Comparison of ENCODE assay signal across 18 cellular contexts in the genomic region with DNA sequence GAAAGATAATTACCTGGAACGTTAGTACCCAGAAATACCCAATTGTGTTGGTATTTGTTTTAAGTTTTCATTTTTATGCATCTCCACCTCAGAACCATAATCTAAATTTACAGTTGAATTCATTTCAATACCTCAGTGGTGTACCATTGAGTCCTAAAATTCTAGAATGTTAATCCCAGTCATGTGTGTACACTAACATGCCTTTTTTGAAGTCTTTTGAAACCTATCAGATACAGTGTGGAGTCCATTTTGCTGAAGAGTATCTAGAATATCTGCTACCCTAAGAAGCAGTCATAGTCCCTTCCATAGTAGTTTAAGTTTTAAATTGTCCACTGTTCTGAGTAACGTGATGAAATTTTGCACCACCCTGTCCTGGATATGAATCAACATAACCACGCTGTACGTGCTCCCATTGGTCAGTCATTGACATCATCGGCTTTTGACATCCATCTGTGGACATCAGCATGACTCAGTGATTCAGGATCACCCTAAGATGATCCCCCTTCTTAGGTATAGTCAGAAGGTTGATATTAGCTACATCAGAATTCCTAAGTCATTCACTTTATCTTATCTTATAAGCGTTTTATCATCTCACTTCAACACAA. TPM values are rescaled to one million over a fixed set of nuclear protein-coding genes. Genes with fewer than 3 reads are reported as not detected.
DNase-seq lines count a peak whose midpoint lies in the region; ATAC-seq, FAIRE-seq and TF ChIP-seq lines count a peak whose summit lies in the region.
"Had no signal": no experiment of that assay in that cellular context is flagged by ENCODE, and none has a peak within 500 bp of the region (broad histone marks: within the 10 kb centered on the region; RNA-seq: fewer than 3 reads in every experiment).

No MANE protein-coding gene starts in this region.

- H3K56ac ChIP-seq in H9 (ENCODE audit: insufficient read length, low read depth, low read length) = no peak overlapping the region

- no peak overlapping the region for H4K91ac ChIP-seq in H9 (ENCODE audit: insufficient read length, low read depth, low read length)

- H3K27me3 ChIP-seq in H9 (ENCODE audit: insufficient read depth, low read length) = no peaks in the 10 kb centered on the region
- H3K27me3 ChIP-seq: colonic mucosa, SJCRH30, tibial artery had no signal

- H4K20me1 ChIP-seq in H9 (ENCODE audit: control insufficient read depth, insufficient read depth, insufficient read length) = no peaks in the 10 kb centered on the region

- H3K4me2 ChIP-seq in A549 (no peak overlapping the region; the same call in 2 of the 3 replicates), H9 (ENCODE audit: insufficient read depth, insufficient read length, low read length) (no peak overlapping the region)

- no peak overlapping the region for H4K5ac ChIP-seq in H9 (ENCODE audit: insufficient read length, low read depth, low read length)

- FAIRE-seq in A549 (lab: Jason Lieb, UNC) = no peak
- no peak for FAIRE-seq in D721Med (lab: Jason Lieb, UNC)
- FAIRE-seq: HepG2 had no signal

- CTCF ChIA-PET in A549 (lab: Yijun Ruan, JAX) = interaction anchor here (1.4 kb wide), 2 partner anchors 241 to 318 kb away, joined by 3 to 5 read pairs; no protein-coding TSS in a partner anchor

- H3K4me1 ChIP-seq in A549 = peaks cover 11% of the 10 kb centered on the region; the same call in 2 of the 3 replicates
- no peaks in the 10 kb centered on the region for H3K4me1 ChIP-seq in H9 (ENCODE audit: insufficient read depth, low read length)
- H3K4me1 ChIP-seq: colonic mucosa, SJCRH30 had no signal

- H2AFZ ChIP-seq in H9 (ENCODE audit: low read length) = no peak overlapping the region

- DNase-seq in A549 (ENCODE audit: low read depth in 1 of 2, low spot score in 1 of 2) = peak in 1 of 2 experiments; percentile 79
- no peak for DNase-seq in H9
- peak; percentile 28 for DNase-seq in astrocyte of the spinal cord (ENCODE audit: low read depth, low spot score)
- peak; percentile 21 to 46 for DNase-seq in foreskin fibroblast
- DNase-seq in glutamatergic neuron = no peak
- no peak for DNase-seq in NCI-H187 treated with DMSO at 0.1 percent for 48 hours (lab: John Stamatoyannopoulos, UW)
- DNase-seq in D721Med (ENCODE audit: insufficient read length, low spot score) = no peak
- DNase-seq: activated CD4-positive, alpha-beta T cell treated with anti-CD3 and anti-CD28 coated beads, Interleukin-2, amount 10 ng/mL, durations not matched to agents 7 days and 5 days; colonic mucosa; DMS 273 treated with DMSO at 0.1 percent for 48 hours; natural killer cell; SJCRH30; stimulated activated CD8-positive, alpha-beta memory T cell treated with anti-CD3 and anti-CD28 coated beads, Interleukin-4, amount 100 ng/mL, for 48 hours; T-helper 9 cell; tibial artery had no signal

- no peak for TF ChIP-seq POLR2A in A549 (IDR thresholded peaks at IDR 0.05; ENCODE audit: low read length)

- H3K4me3 ChIP-seq in A549 (no peak overlapping the region), astrocyte of the spinal cord (ENCODE audit: low read depth, low read length) (no peak overlapping the region), foreskin fibroblast (ENCODE audit: low read depth in 1 of 2, low read length in 2 of 2) (no peak overlapping the region)
- H3K4me3 ChIP-seq: colonic mucosa, HAP-1, SJCRH30, tibial artery had no signal

- H3K27ac Mint-ChIP-seq in H9 (peak overlapping the region in 2 of 3 experiments; percentile 49 to 70; a peak in 2 of 7 replicates), glutamatergic neuron (ENCODE audit: unreplicated experiment) (no peak overlapping the region)
- H3K27ac Mint-ChIP-seq: activated CD4-positive, alpha-beta T cell treated with anti-CD3 and anti-CD28 coated beads, Interleukin-2, amount 10 ng/mL, durations not matched to agents 7 days and 5 days; natural killer cell had no signal

- no peak overlapping the region for H2AK5ac ChIP-seq in H9 (ENCODE audit: insufficient read length, low read length)

- peak; percentile 50 to 83; a peak in 5 of 6 replicates for ATAC-seq in A549
- ATAC-seq in GM21786 (IDR thresholded peaks at IDR 0.05; ENCODE audit: unreplicated experiment) = no peak
- ATAC-seq: HepG2 had no signal

- no peaks in the 10 kb centered on the region for H3K27me3 Mint-ChIP-seq in H9 (ENCODE audit: low read depth)
- H3K27me3 Mint-ChIP-seq in glutamatergic neuron (ENCODE audit: unreplicated experiment) = no peaks in the 10 kb centered on the region
- H3K27me3 Mint-ChIP-seq: activated CD4-positive, alpha-beta T cell treated with anti-CD3 and anti-CD28 coated beads, Interleukin-2, amount 10 ng/mL, durations not matched to agents 7 days and 5 days had no signal

- POLR2A ChIA-PET in A549 (lab: Yijun Ruan, JAX) = no interaction called here

- H3K79me2 ChIP-seq in H9 (ENCODE audit: insufficient read depth, low read length) = peaks cover 5% of the 10 kb centered on the region; the same call in 1 of the 2 replicates

- in situ Hi-C loops in astrocyte of the spinal cord (cut with HindIII; ENCODE audit: low sequenced_read_pairs) = no loop called here

- no peak overlapping the region for H3K18ac ChIP-seq in H9 (ENCODE audit: insufficient read length, low read depth, low read length)

- no peaks in the 10 kb centered on the region for H3K9me3 ChIP-seq in A549
- H3K9me3 ChIP-seq in H9 (ENCODE audit: control insufficient read depth, low read depth, low read length) = no peaks in the 10 kb centered on the region
- H3K9me3 ChIP-seq: colonic mucosa, HAP-1, SJCRH30, tibial artery had no signal

- H2BK12ac ChIP-seq in H9 (ENCODE audit: insufficient read length, low read depth, low read length) = no peak overlapping the region

- no peak overlapping the region for H2BK120ac ChIP-seq in H9 (ENCODE audit: low read depth, low read length, poor library complexity, severe bottlenecking)

- H3K4ac ChIP-seq in H9 (ENCODE audit: low read depth, low read length) = no peak overlapping the region

- H3K4me3 Mint-ChIP-seq in H9 = no peak overlapping the region
- no peak overlapping the region for H3K4me3 Mint-ChIP-seq in glutamatergic neuron (ENCODE audit: unreplicated experiment)
- H3K4me3 Mint-ChIP-seq: activated CD4-positive, alpha-beta T cell treated with anti-CD3 and anti-CD28 coated beads, Interleukin-2, amount 10 ng/mL, durations not matched to agents 7 days and 5 days; natural killer cell had no signal

- H3K9me3 Mint-ChIP-seq in H9 = no peaks in the 10 kb centered on the region
- no peaks in the 10 kb centered on the region for H3K9me3 Mint-ChIP-seq in glutamatergic neuron (ENCODE audit: unreplicated experiment)
- H3K9me3 Mint-ChIP-seq: activated CD4-positive, alpha-beta T cell treated with anti-CD3 and anti-CD28 coated beads, Interleukin-2, amount 10 ng/mL, durations not matched to agents 7 days and 5 days; natural killer cell had no signal

- H3K23me2 ChIP-seq in H9 (ENCODE audit: insufficient read length, low read depth, low read length, poor library complexity, severe bottlenecking) = no peaks in the 10 kb centered on the region

- no peak overlapping the region for H3T11ph ChIP-seq in H9 (ENCODE audit: low read length)

- no peak overlapping the region for H2BK5ac ChIP-seq in H9 (ENCODE audit: insufficient read length, low read length)

- H3K79me1 ChIP-seq in H9 (ENCODE audit: insufficient read depth, low read depth, low read length, poor library complexity, severe bottlenecking) = peaks cover 15% of the 10 kb centered on the region

- H3K14ac ChIP-seq in H9 (ENCODE audit: insufficient read depth, low read length) = no peak overlapping the region

- no peak for TF ChIP-seq EP300 in A549 (IDR thresholded peaks at IDR 0.05)

- no peak overlapping the region for H3K23ac ChIP-seq in H9 (ENCODE audit: insufficient read length, low read depth, low read length)

- no peak for TF ChIP-seq RAD21 in A549 (conservative IDR thresholded peaks at IDR 0.05 in 1 of 2, IDR thresholded peaks at IDR 0.05 in 1 of 2)

- 70% methylated on average over 6 of the region's 6 CpGs for WGBS in A549 (ENCODE audit: missing lambda C conversion rate)
- no CpG with 5 or more reads among the region's 6 CpGs for WGBS in H9 (ENCODE audit: extremely low coverage, insufficient read length, low lambda C conversion rate)

- no peak overlapping the region for H2BK20ac ChIP-seq in H9 (ENCODE audit: low read depth, low read length, poor library complexity, severe bottlenecking)

- H4K8ac ChIP-seq in H9 (replicated peaks; ENCODE audit: insufficient read length, low read depth, low read length) = no peak overlapping the region

- TF ChIP-seq CTCF in A549 (IDR thresholded peaks at IDR 0.05) = no peak
- no peak for TF ChIP-seq CTCF in H9 (conservative IDR thresholded peaks at IDR 0.05)
- no peak for TF ChIP-seq CTCF in astrocyte of the spinal cord (IDR thresholded peaks at IDR 0.05; ENCODE audit: low read depth, low read length)
- TF ChIP-seq CTCF in foreskin fibroblast (IDR thresholded peaks at IDR 0.05; ENCODE audit: low read depth, low read length) = no peak
- TF ChIP-seq CTCF in glutamatergic neuron (IDR thresholded peaks at IDR 0.05; ENCODE audit: partially characterized antibody, unreplicated experiment) = no peak
- TF ChIP-seq CTCF in D721Med (IDR thresholded peaks at IDR 0.05; ENCODE audit: insufficient read depth, missing control alignments) = no peak

- H3K4me1 Mint-ChIP-seq in H9 (no peaks in the 10 kb centered on the region), glutamatergic neuron (ENCODE audit: low read depth, unreplicated experiment) (no peaks in the 10 kb centered on the region)

- H2BK15ac ChIP-seq in H9 (ENCODE audit: low read depth, low read length) = no peak overlapping the region

- H3K36me3 Mint-ChIP-seq in H9 (ENCODE audit: insufficient read depth in 1 of 3, low read depth in 3 of 3) (peaks cover 0 to 38% (median 24%) of the 10 kb centered on the region in 3 experiments; a peak in 6 of 7 replicates), glutamatergic neuron (ENCODE audit: unreplicated experiment) (no peaks in the 10 kb centered on the region)
- H3K36me3 Mint-ChIP-seq: natural killer cell had no signal

- H3K27ac ChIP-seq in A549 (no peak overlapping the region), H9 (ENCODE audit: insufficient read length, low read depth, low read length) (no peak overlapping the region)
- H3K27ac ChIP-seq: colonic mucosa, SJCRH30, tibial artery had no signal

- no peak overlapping the region for H3K9ac ChIP-seq in H9 (ENCODE audit: extremely low read depth, insufficient read length, low read length)

RNA-seq across cellular contexts. Expression of gene ASH1L, which starts 7.5 kb away (rescaled TPM):
- polyA plus RNA-seq in A549 (2011; rRNA removed) = 32.8 and 32.9 TPM in 2 replicates
- 10.3 and 11.6 TPM in 2 replicates for polyA plus RNA-seq in A549 (2012; cell fraction: cytosol; rRNA removed)
- polyA plus RNA-seq in A549 (2012; cell fraction: nucleus; rRNA removed) = 20.2 and 26.2 TPM in 2 replicates
- polyA plus RNA-seq in A549 (2017; fragmentation: RNase III; extraction: RNeasy Plus Mini Kit Qiagen cat#74134 plus additional on column Dnase treatment) = 9.0 to 10.9 TPM (median 10.0 TPM) in 3 replicates
- polyA minus RNA-seq in A549 (2011; rRNA and poly(A)+ RNA removed) = 39.3 and 46.9 TPM in 2 replicates
- 30.3 and 32.8 TPM in 2 replicates for total RNA-seq in H9 (2021)
- total RNA-seq in glutamatergic neuron (ENCODE audit: unreplicated experiment) = 43.0 TPM

RNA-seq across cellular contexts. Expression of gene MSTO1, which starts 39.9 kb away (rescaled TPM):
- 28.3 and 35.5 TPM in 2 replicates for polyA plus RNA-seq in A549 (2011; rRNA removed)
- polyA plus RNA-seq in A549 (2012; cell fraction: cytosol; rRNA removed) = 25.8 and 32.2 TPM in 2 replicates
- polyA plus RNA-seq in A549 (2012; cell fraction: nucleus; rRNA removed) = 128 and 129 TPM in 2 replicates
- polyA plus RNA-seq in A549 (2017; fragmentation: RNase III; extraction: RNeasy Plus Mini Kit Qiagen cat#74134 plus additional on column Dnase treatment) = 37.5 to 43.5 TPM (median 43.5 TPM) in 3 replicates
- polyA minus RNA-seq in A549 (2011; rRNA and poly(A)+ RNA removed) = 65.5 and 69.8 TPM in 2 replicates
- total RNA-seq in H9 (2021) = 89.5 and 96.2 TPM in 2 replicates
- 55.7 TPM for total RNA-seq in glutamatergic neuron (ENCODE audit: unreplicated experiment)

Comparison
In these comparisons a context has a peak if more than half of its experiments do, and no peak if none do; other contexts are left out.
1. DNase-seq: peak in astrocyte of the spinal cord (single experiment) and foreskin fibroblast (2 of 2); none in H9 (single experiment), glutamatergic neuron (single experiment), NCI-H187 treated with DMSO at 0.1 percent for 48 hours (single experiment) and D721Med (single experiment).